Comparison of ENCODE assay signal across 1 cellular context in the genomic region with DNA sequence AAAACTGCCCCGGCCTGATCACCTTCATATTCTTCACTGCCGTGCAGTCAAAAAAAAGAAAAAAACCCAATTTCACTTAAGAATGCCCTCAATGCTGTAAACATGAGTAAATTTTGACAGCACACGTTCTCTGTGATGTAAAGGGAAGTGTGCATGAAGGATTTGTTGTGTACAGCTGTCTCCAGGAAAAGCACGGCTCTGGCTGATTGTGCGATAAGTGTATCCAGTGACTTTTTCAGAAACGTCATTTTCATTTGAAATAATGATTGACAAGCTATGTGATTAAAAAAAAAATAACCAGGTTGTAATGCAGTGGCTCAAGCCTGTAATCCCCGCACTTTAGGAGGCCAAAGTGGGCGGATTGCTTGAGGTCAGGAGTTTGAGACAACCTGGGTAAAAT.
TF ChIP-seq lines count a peak whose summit lies in the region.

No MANE protein-coding gene starts in this region.

TF ChIP-seq in K562, 482 proteins besides CTCF, POLR2A, EP300 and RAD21 (continued from another document):
- TF ChIP-seq, protein P1, sequence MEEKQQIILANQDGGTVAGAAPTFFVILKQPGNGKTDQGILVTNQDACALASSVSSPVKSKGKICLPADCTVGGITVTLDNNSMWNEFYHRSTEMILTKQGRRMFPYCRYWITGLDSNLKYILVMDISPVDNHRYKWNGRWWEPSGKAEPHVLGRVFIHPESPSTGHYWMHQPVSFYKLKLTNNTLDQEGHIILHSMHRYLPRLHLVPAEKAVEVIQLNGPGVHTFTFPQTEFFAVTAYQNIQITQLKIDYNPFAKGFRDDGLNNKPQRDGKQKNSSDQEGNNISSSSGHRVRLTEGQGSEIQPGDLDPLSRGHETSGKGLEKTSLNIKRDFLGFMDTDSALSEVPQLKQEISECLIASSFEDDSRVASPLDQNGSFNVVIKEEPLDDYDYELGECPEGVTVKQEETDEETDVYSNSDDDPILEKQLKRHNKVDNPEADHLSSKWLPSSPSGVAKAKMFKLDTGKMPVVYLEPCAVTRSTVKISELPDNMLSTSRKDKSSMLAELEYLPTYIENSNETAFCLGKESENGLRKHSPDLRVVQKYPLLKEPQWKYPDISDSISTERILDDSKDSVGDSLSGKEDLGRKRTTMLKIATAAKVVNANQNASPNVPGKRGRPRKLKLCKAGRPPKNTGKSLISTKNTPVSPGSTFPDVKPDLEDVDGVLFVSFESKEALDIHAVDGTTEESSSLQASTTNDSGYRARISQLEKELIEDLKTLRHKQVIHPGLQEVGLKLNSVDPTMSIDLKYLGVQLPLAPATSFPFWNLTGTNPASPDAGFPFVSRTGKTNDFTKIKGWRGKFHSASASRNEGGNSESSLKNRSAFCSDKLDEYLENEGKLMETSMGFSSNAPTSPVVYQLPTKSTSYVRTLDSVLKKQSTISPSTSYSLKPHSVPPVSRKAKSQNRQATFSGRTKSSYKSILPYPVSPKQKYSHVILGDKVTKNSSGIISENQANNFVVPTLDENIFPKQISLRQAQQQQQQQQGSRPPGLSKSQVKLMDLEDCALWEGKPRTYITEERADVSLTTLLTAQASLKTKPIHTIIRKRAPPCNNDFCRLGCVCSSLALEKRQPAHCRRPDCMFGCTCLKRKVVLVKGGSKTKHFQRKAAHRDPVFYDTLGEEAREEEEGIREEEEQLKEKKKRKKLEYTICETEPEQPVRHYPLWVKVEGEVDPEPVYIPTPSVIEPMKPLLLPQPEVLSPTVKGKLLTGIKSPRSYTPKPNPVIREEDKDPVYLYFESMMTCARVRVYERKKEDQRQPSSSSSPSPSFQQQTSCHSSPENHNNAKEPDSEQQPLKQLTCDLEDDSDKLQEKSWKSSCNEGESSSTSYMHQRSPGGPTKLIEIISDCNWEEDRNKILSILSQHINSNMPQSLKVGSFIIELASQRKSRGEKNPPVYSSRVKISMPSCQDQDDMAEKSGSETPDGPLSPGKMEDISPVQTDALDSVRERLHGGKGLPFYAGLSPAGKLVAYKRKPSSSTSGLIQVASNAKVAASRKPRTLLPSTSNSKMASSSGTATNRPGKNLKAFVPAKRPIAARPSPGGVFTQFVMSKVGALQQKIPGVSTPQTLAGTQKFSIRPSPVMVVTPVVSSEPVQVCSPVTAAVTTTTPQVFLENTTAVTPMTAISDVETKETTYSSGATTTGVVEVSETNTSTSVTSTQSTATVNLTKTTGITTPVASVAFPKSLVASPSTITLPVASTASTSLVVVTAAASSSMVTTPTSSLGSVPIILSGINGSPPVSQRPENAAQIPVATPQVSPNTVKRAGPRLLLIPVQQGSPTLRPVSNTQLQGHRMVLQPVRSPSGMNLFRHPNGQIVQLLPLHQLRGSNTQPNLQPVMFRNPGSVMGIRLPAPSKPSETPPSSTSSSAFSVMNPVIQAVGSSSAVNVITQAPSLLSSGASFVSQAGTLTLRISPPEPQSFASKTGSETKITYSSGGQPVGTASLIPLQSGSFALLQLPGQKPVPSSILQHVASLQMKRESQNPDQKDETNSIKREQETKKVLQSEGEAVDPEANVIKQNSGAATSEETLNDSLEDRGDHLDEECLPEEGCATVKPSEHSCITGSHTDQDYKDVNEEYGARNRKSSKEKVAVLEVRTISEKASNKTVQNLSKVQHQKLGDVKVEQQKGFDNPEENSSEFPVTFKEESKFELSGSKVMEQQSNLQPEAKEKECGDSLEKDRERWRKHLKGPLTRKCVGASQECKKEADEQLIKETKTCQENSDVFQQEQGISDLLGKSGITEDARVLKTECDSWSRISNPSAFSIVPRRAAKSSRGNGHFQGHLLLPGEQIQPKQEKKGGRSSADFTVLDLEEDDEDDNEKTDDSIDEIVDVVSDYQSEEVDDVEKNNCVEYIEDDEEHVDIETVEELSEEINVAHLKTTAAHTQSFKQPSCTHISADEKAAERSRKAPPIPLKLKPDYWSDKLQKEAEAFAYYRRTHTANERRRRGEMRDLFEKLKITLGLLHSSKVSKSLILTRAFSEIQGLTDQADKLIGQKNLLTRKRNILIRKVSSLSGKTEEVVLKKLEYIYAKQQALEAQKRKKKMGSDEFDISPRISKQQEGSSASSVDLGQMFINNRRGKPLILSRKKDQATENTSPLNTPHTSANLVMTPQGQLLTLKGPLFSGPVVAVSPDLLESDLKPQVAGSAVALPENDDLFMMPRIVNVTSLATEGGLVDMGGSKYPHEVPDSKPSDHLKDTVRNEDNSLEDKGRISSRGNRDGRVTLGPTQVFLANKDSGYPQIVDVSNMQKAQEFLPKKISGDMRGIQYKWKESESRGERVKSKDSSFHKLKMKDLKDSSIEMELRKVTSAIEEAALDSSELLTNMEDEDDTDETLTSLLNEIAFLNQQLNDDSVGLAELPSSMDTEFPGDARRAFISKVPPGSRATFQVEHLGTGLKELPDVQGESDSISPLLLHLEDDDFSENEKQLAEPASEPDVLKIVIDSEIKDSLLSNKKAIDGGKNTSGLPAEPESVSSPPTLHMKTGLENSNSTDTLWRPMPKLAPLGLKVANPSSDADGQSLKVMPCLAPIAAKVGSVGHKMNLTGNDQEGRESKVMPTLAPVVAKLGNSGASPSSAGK (IDR thresholded peaks at IDR 0.05) = peak; percentile 21; the same call in 1 of the 2 replicates
- no peak for TF ChIP-seq PCBP2 (IDR thresholded peaks at IDR 0.05; ENCODE audit: low read depth, low read length, poor library complexity, severe bottlenecking)
TF ChIP-seq in K562: peak in this region for 10.
